ENCODE assay signal across 9 cellular contexts in genomic region chr18:47932170-47932569, GRCh38. TPM values are rescaled to one million over a fixed set of nuclear protein-coding genes. Genes with fewer than 3 reads are reported as not detected.
DNase-seq lines count a peak whose midpoint lies in the region; ATAC-seq, FAIRE-seq and TF ChIP-seq lines count a peak whose summit lies in the region.
"Had no signal": no experiment of that assay in that cellular context is flagged by ENCODE, and none has a peak within 500 bp of the region (broad histone marks: within the 10 kb centered on the region; RNA-seq: fewer than 3 reads in every experiment).

No MANE protein-coding gene starts in this region.

- no peak overlapping the region for H3K18ac ChIP-seq in mesenchymal stem cell (ENCODE audit: low read depth in 1 of 2, low read length in 2 of 2)

- CTCF ChIA-PET in HepG2 (lab: Yijun Ruan, JAX; ENCODE audit: low intra/inter-chr PET ratio, low total read pairs), result no interaction called here

- peaks cover 31% of the 10 kb centered on the region for H3K4me1 Mint-ChIP-seq in activated T-helper 17 cell treated with anti-CD3 and anti-CD28 coated beads, Interleukin-2, amount 50 U/mL, for 72 hours

- TF ChIP-seq RAD21 in HepG2 (CRISPR knock-in tag; IDR thresholded peaks at IDR 0.05), result no peak

- peak overlapping the region; percentile 89 for H3K27ac Mint-ChIP-seq in activated T-helper 17 cell treated with anti-CD3 and anti-CD28 coated beads, Interleukin-2, amount 50 U/mL, for 72 hours

- H3K4me3 ChIP-seq in HepG2 (replicated peaks in 1 of 3; ENCODE audit: insufficient read depth in 1 of 3, low read depth in 2 of 3, low read length in 3 of 3), result peak overlapping the region in 1 of 3 experiments; percentile 87; a peak in 1 of 6 replicates
- H3K4me3 ChIP-seq in right lobe of liver, result no peak overlapping the region
- H3K4me3 ChIP-seq in mesenchymal stem cell (ENCODE audit: insufficient read depth in 1 of 2, low read depth in 1 of 2, low read length in 2 of 2), result no peak overlapping the region
- H3K4me3 ChIP-seq in upper lobe of left lung, result peak overlapping the region in 3 of 4 donors; percentile 55 to 94 (median 90)

- H3K4me2 ChIP-seq in HepG2 (ENCODE audit: low read depth, low read length) (peak overlapping the region; percentile 37), mesenchymal stem cell (ENCODE audit: low read length, poor library complexity, severe bottlenecking) (peak overlapping the region; percentile 89)

- H2BK5ac ChIP-seq in mesenchymal stem cell (ENCODE audit: low read depth, low read length, poor library complexity, severe bottlenecking), result no peak overlapping the region

- in situ Hi-C loops in HepG2 (cut with HindIII; ENCODE audit: extremely low pct_ligation_motif_present, low pct_unique_long_range_greater_than_20kb), result no loop called here

- intact Hi-C loops in HepG2 (cut with micrococcal nuclease; ENCODE audit: unreplicated experiment) (loop anchor here (5.0 kb wide), 1 partner anchor 75 kb away; no protein-coding TSS in a partner anchor), right lobe of liver (cut with DNase I) (no loop called here)

- H3K27me3 Mint-ChIP-seq in activated T-helper 17 cell treated with anti-CD3 and anti-CD28 coated beads, Interleukin-2, amount 50 U/mL, for 72 hours, result no peaks in the 10 kb centered on the region

- H3K23ac ChIP-seq in mesenchymal stem cell (ENCODE audit: low read length in 2 of 2), result no peak overlapping the region

- peaks cover 35% of the 10 kb centered on the region for H3K4me1 ChIP-seq in HepG2 (ENCODE audit: insufficient read depth, low read length)
- H3K4me1 ChIP-seq in right lobe of liver, result peaks cover 0 to 21% (median 8%) of the 10 kb centered on the region in 4 donors
- H3K4me1 ChIP-seq in mesenchymal stem cell (ENCODE audit: control insufficient read depth, insufficient read depth, low read depth, low read length), result peaks cover 1% of the 10 kb centered on the region
- H3K4me1 ChIP-seq in upper lobe of left lung, result peaks cover 12 to 40% (median 23%) of the 10 kb centered on the region in 4 donors

- no peak overlapping the region for H2AK5ac ChIP-seq in mesenchymal stem cell (ENCODE audit: low read length, severe bottlenecking)

- POLR2A ChIA-PET in HepG2 (lab: Yijun Ruan, JAX), result no interaction called here

- H3K79me1 ChIP-seq in mesenchymal stem cell (replicated peaks; ENCODE audit: low read length, poor library complexity, severe bottlenecking), result no peaks in the 10 kb centered on the region

- no peak overlapping the region for H4K8ac ChIP-seq in mesenchymal stem cell (ENCODE audit: low read length)

- H3K27ac ChIP-seq in HepG2 (ENCODE audit: extremely low read length, insufficient read depth, low read length) (peak overlapping the region; percentile 7), right lobe of liver (no peak overlapping the region), mesenchymal stem cell (ENCODE audit: low read length, poor library complexity, severe bottlenecking) (peak overlapping the region; percentile 29), upper lobe of left lung (peak overlapping the region; percentile 96 to 99 (median 98))

- TF ChIP-seq POLR2A in HepG2 (IDR thresholded peaks at IDR 0.05; ENCODE audit: insufficient read depth in 1 of 2, low read depth in 2 of 2, low read length in 2 of 2) (no peak), right lobe of liver (IDR thresholded peaks at IDR 0.05) (no peak), upper lobe of left lung (IDR thresholded peaks at IDR 0.05) (no peak)

- WGBS in HepG2 (ENCODE audit: low lambda C conversion rate), result 71% methylated on average over 9 of the region's 9 CpGs
- WGBS in right lobe of liver (ENCODE audit: insufficient coverage, low coverage, low lambda C conversion rate, missing lambda C conversion rate), result 79% methylated on average over 8 of the region's 9 CpGs
- WGBS in mesenchymal stem cell, result 90% methylated on average over 7 of the region's 9 CpGs
- 54 to 66% methylated on average over 9 of the region's 9 CpGs for WGBS in upper lobe of left lung, 2 donors

- H3K14ac ChIP-seq in mesenchymal stem cell (ENCODE audit: low read length in 2 of 2), result no peak overlapping the region

- H3K79me2 ChIP-seq in HepG2 (ENCODE audit: insufficient read depth, low read length), result peaks cover 26% of the 10 kb centered on the region

- peaks cover 0 to 4% of the 10 kb centered on the region in 2 experiments; a peak in 2 of 5 replicates for H3K27me3 ChIP-seq in HepG2 (ENCODE audit: control insufficient read depth in 1 of 2, insufficient read depth in 2 of 2, low read length in 2 of 2)
- H3K27me3 ChIP-seq in right lobe of liver, result no peaks in the 10 kb centered on the region
- H3K27me3 ChIP-seq in mesenchymal stem cell (ENCODE audit: control insufficient read depth in 1 of 2, insufficient read depth in 1 of 2, low read length in 2 of 2), result no peaks in the 10 kb centered on the region
- no peaks in the 10 kb centered on the region for H3K27me3 ChIP-seq in upper lobe of left lung

- TF ChIP-seq CTCF in HepG2 (CRISPR knock-in tag; IDR thresholded peaks at IDR 0.05) (no peak), right lobe of liver (IDR thresholded peaks at IDR 0.05) (no peak), upper lobe of left lung (IDR thresholded peaks at IDR 0.05) (no peak), omental fat pad (IDR thresholded peaks at IDR 0.05) (no peak)

- no peak overlapping the region for H2BK15ac ChIP-seq in mesenchymal stem cell (ENCODE audit: low read depth, poor library complexity, severe bottlenecking)

- no peak for ATAC-seq in HepG2
- no peak for ATAC-seq in right lobe of liver
- no peak for ATAC-seq in activated T-helper 17 cell treated with anti-CD3 and anti-CD28 coated beads, Interleukin-2, amount 50 U/mL, for 72 hours (replicated peaks)
- ATAC-seq in upper lobe of left lung (ENCODE audit: low FRiP score in 2 of 2), result no peak
- no peak for ATAC-seq in omental fat pad (ENCODE audit: low FRiP score)
- no peak for ATAC-seq in HG03135 (IDR thresholded peaks at IDR 0.05; ENCODE audit: unreplicated experiment)
- ATAC-seq: left lobe of liver had no signal

- DNase-seq in HepG2 (ENCODE audit: low spot score) (no peak), right lobe of liver (no peak), mesenchymal stem cell (no peak), upper lobe of left lung (no peak), omental fat pad (ENCODE audit: low spot score) (no peak), NCI-H748 (lab: John Stamatoyannopoulos, UW; ENCODE audit: unreplicated experiment) (no peak)

- no peak for FAIRE-seq in HepG2 (lab: Jason Lieb, UNC)

- no peaks in the 10 kb centered on the region for H3K9me3 ChIP-seq in HepG2 (ENCODE audit: low read length)
- no peaks in the 10 kb centered on the region for H3K9me3 ChIP-seq in right lobe of liver
- no peaks in the 10 kb centered on the region for H3K9me3 ChIP-seq in mesenchymal stem cell (ENCODE audit: control insufficient read depth, low read length)
- no peaks in the 10 kb centered on the region for H3K9me3 ChIP-seq in upper lobe of left lung

- no peak for TF ChIP-seq EP300 in HepG2 (IDR thresholded peaks at IDR 0.05; ENCODE audit: low read depth in 2 of 2, low read length in 2 of 2)
- TF ChIP-seq EP300 in HepG2 (CRISPR knock-in tag; IDR thresholded peaks at IDR 0.05; ENCODE audit: borderline replicate concordance), result no peak
- TF ChIP-seq EP300 in upper lobe of left lung (IDR thresholded peaks at IDR 0.05), result no peak

- H4K20me1 ChIP-seq in HepG2 (ENCODE audit: insufficient read depth, low read length), result no peaks in the 10 kb centered on the region; the same call in 1 of the 2 replicates

- no peaks in the 10 kb centered on the region for H3K36me3 ChIP-seq in HepG2 (replicated peaks in 1 of 2; ENCODE audit: control insufficient read depth in 1 of 2, insufficient read depth in 2 of 2, low read length in 2 of 2)
- H3K36me3 ChIP-seq in right lobe of liver, result no peaks in the 10 kb centered on the region
- H3K36me3 ChIP-seq in mesenchymal stem cell (ENCODE audit: control insufficient read depth in 1 of 2, insufficient read depth in 2 of 2, low read depth in 1 of 2, low read length in 2 of 2), result no peaks in the 10 kb centered on the region
- H3K36me3 ChIP-seq in upper lobe of left lung, result no peaks in the 10 kb centered on the region

- H2BK120ac ChIP-seq in mesenchymal stem cell (ENCODE audit: low read depth, low read length), result no peak overlapping the region

- peak overlapping the region; percentile 96 for H3K4me3 Mint-ChIP-seq in activated T-helper 17 cell treated with anti-CD3 and anti-CD28 coated beads, Interleukin-2, amount 50 U/mL, for 72 hours

- H3K9ac ChIP-seq in HepG2 (ENCODE audit: insufficient read depth, low read depth, low read length) (no peak overlapping the region), mesenchymal stem cell (ENCODE audit: low read length) (no peak overlapping the region)

- H3K9me3 Mint-ChIP-seq in activated T-helper 17 cell treated with anti-CD3 and anti-CD28 coated beads, Interleukin-2, amount 50 U/mL, for 72 hours, result no peaks in the 10 kb centered on the region

- H3K36me3 Mint-ChIP-seq in activated T-helper 17 cell treated with anti-CD3 and anti-CD28 coated beads, Interleukin-2, amount 50 U/mL, for 72 hours (ENCODE audit: low read depth), result peaks cover 27% of the 10 kb centered on the region

- no TSS peak for BruUV-seq in HepG2 (replicated peaks; lab: Mats Ljungman, UMichigan)

- H3K4ac ChIP-seq in mesenchymal stem cell (ENCODE audit: low read depth in 1 of 2, low read length in 2 of 2), result no peak overlapping the region

- H2AFZ ChIP-seq in HepG2 (ENCODE audit: low read length), result no peak overlapping the region
- H2AFZ ChIP-seq in mesenchymal stem cell (ENCODE audit: low read depth, low read length), result no peak overlapping the region

- no peak overlapping the region for H4K91ac ChIP-seq in mesenchymal stem cell (ENCODE audit: low read length)

- no peak overlapping the region for H2BK12ac ChIP-seq in mesenchymal stem cell (ENCODE audit: low read length in 2 of 2)

RNA-seq across cellular contexts. Expression of gene SMAD2, which starts 1.7 kb away (rescaled TPM):
- total RNA-seq in HepG2 (2016; rRNA removed; fragmentation: Illumina TruSeq; extraction: Trizol), result 96.2 and 132 TPM in 2 replicates
- 162 and 182 TPM in 2 replicates for total RNA-seq in HepG2 (2016; cell fraction: cytosol; rRNA removed; fragmentation: Illumina TruSeq; extraction: Trizol; ENCODE audit: low read depth)
- 95.6 and 122 TPM in 2 replicates for total RNA-seq in HepG2 (2016; cell fraction: insoluble cytoplasmic fraction; rRNA removed; fragmentation: Illumina TruSeq; extraction: Trizol)
- 148 and 164 TPM in 2 replicates for total RNA-seq in HepG2 (2016; cell fraction: membrane; rRNA removed; fragmentation: Illumina TruSeq; extraction: Trizol)
- 74.9 and 75.8 TPM in 2 replicates for total RNA-seq in HepG2 (2016; cell fraction: nucleus; rRNA removed; fragmentation: Illumina TruSeq; extraction: Trizol)
- 34.0 and 40.2 TPM in 2 replicates for polyA plus RNA-seq in HepG2 (2011; rRNA removed)
- 22.8 and 32.4 TPM in 2 replicates for polyA plus RNA-seq in HepG2 (2011; cell fraction: cytosol; rRNA removed)
- polyA plus RNA-seq in HepG2 (2011; cell fraction: nucleus; rRNA removed), result 16.3 and 21.0 TPM in 2 replicates
- polyA plus RNA-seq in HepG2 (2012), result 48.7 and 54.8 TPM in 2 replicates
- polyA plus RNA-seq in HepG2 (2016; cell fraction: cytosol; fragmentation: Illumina TruSeq; extraction: Trizol; ENCODE audit: low read depth), result 61.1 and 63.8 TPM in 2 replicates
- 69.3 and 70.0 TPM in 2 replicates for polyA plus RNA-seq in HepG2 (2016; cell fraction: insoluble cytoplasmic fraction; fragmentation: Illumina TruSeq; extraction: Trizol; ENCODE audit: low read depth)
- polyA plus RNA-seq in HepG2 (2016; cell fraction: membrane; fragmentation: Illumina TruSeq; extraction: Trizol; ENCODE audit: low read depth), result 82.3 and 86.6 TPM in 2 replicates
- polyA plus RNA-seq in HepG2 (2016; cell fraction: nucleus; fragmentation: Illumina TruSeq; extraction: Trizol; ENCODE audit: insufficient read depth, low read depth), result 36.9 and 38.6 TPM in 2 replicates
- 48.2 and 195 TPM in 2 replicates for polyA minus RNA-seq in HepG2 (2011; rRNA and poly(A)+ RNA removed; ENCODE audit: low replicate concordance)
- 51.8 and 65.1 TPM in 2 replicates for polyA minus RNA-seq in HepG2 (2011; cell fraction: cytosol; rRNA and poly(A)+ RNA removed)
- polyA minus RNA-seq in HepG2 (2011; cell fraction: nucleus; rRNA and poly(A)+ RNA removed), result 86.8 and 96.2 TPM in 2 replicates
- total RNA-seq in right lobe of liver, result 10 to 100 TPM; 31.2 to 46.1 (median 36.0) TPM
- total RNA-seq in activated T-helper 17 cell treated with anti-CD3 and anti-CD28 coated beads, Interleukin-2, amount 50 U/mL, for 72 hours, result 100 to 1,000 TPM in 1 of 2 donors, 10 to 100 TPM in 1; 97.2 to 170 TPM
- 62.4 TPM for polyA plus RNA-seq in mesenchymal stem cell (2013, experiment 1 of 2)
- 63.0 TPM for polyA plus RNA-seq in mesenchymal stem cell (2013, experiment 2 of 2)
- 100 to 1,000 TPM in 3 of 6 donors, 10 to 100 TPM in 3; 52.1 to 151 (median 97.8) TPM for total RNA-seq in upper lobe of left lung
- 100 to 1,000 TPM in 1 of 4 donors, 10 to 100 TPM in 3; 47.4 to 116 (median 72.2) TPM for total RNA-seq in omental fat pad

Comparison
In these comparisons a context has a peak if more than half of its experiments do, and no peak if none do; other contexts are left out.
1. H3K27ac ChIP-seq: peak in HepG2 (single experiment), mesenchymal stem cell (single experiment) and upper lobe of left lung (4 of 4); none in right lobe of liver (0 of 3).
2. H3K4me3 ChIP-seq: peak in upper lobe of left lung (3 of 4); none in right lobe of liver (0 of 3) and mesenchymal stem cell (0 of 2).